In genomic region chr19:11172576-11172975, GRCh38 we compare ENCODE assay signal across 21 cellular contexts. TPM values are rescaled to one million over a fixed set of nuclear protein-coding genes. Genes with fewer than 3 reads are reported as not detected.
A peak's percentile ranks its signal among the peaks of the same experiment; 100 is the strongest.
DNase-seq lines count a peak whose midpoint lies in the region; ATAC-seq and TF ChIP-seq lines count a peak whose summit lies in the region.
"Had no signal": no experiment of that assay in that cellular context is flagged by ENCODE, and none has a peak within 500 bp of the region (broad histone marks: within the 10 kb centered on the region; RNA-seq: fewer than 3 reads in every experiment).

No MANE protein-coding gene starts in this region.

- H3K36me3 ChIP-seq in heart right ventricle (peaks cover 14 to 100% (median 95%) of the 10 kb centered on the region in 9 donors), gastroesophageal sphincter (peaks cover 0 to 100% of the 10 kb centered on the region in 2 donors), subcutaneous abdominal adipose tissue (ENCODE audit: control insufficient read depth in 5 of 5, insufficient read depth in 5 of 5, low read length in 5 of 5) (peaks cover 0 to 89% (median 76%) of the 10 kb centered on the region in 5 donors)

- no peak for TF ChIP-seq CTCF in heart right ventricle (IDR thresholded peaks at IDR 0.05)
- no peak for TF ChIP-seq CTCF in gastroesophageal sphincter (IDR thresholded peaks at IDR 0.05)

- no peaks in the 10 kb centered on the region for H3K27me3 ChIP-seq in right cardiac atrium (ENCODE audit: control insufficient read depth, insufficient read depth)
- no peaks in the 10 kb centered on the region for H3K27me3 ChIP-seq in heart right ventricle
- no peaks in the 10 kb centered on the region for H3K27me3 ChIP-seq in gastroesophageal sphincter
- H3K27me3 ChIP-seq in subcutaneous abdominal adipose tissue (ENCODE audit: control insufficient read depth in 5 of 5, insufficient read depth in 4 of 5, low read length in 5 of 5), result no peaks in the 10 kb centered on the region
- H3K27me3 ChIP-seq: BLaER1 treated with 17β-estradiol and CSF1 and Interleukin-3, amounts not matched to agents 10 nM and 100 nM; MG63 had no signal

- TF ChIP-seq EP300 in gastroesophageal sphincter (IDR thresholded peaks at IDR 0.05), result no peak

- H3K9me3 ChIP-seq in right cardiac atrium (ENCODE audit: control insufficient read depth, low read length) (no peaks in the 10 kb centered on the region), heart right ventricle (no peaks in the 10 kb centered on the region), gastroesophageal sphincter (no peaks in the 10 kb centered on the region), subcutaneous abdominal adipose tissue (ENCODE audit: control insufficient read depth in 5 of 5, low read length in 5 of 5) (no peaks in the 10 kb centered on the region)
- H3K9me3 ChIP-seq: BLaER1 treated with 17β-estradiol and CSF1 and Interleukin-3, amounts not matched to agents 10 nM and 100 nM; MG63 had no signal

- DNase-seq in right cardiac atrium (no peak), heart right ventricle (no peak), NCI-H510A (lab: John Stamatoyannopoulos, UW) (no peak), AG08395 (ENCODE audit: low spot score) (no peak), NCI-H82 (lab: John Stamatoyannopoulos, UW) (no peak), globus pallidus (ENCODE audit: low spot score) (no peak)
- DNase-seq: CD4-positive, alpha-beta T cell; H7; KG1; MG63; NCI-H1105 treated with DMSO at 0.1 percent for 48 hours; NCI-H146; NCI-H1930; NCI-H2107; NCI-H446; NCI-H526; SIG-M5 had no signal

- no peak for TF ChIP-seq POLR2A in gastroesophageal sphincter (IDR thresholded peaks at IDR 0.05)

- ATAC-seq in right cardiac atrium (no peak), heart right ventricle (no peak), gastroesophageal sphincter (no peak)

- H3K4me3 ChIP-seq in right cardiac atrium (ENCODE audit: low read length) (no peak overlapping the region), heart right ventricle (no peak overlapping the region), gastroesophageal sphincter (no peak overlapping the region), subcutaneous abdominal adipose tissue (ENCODE audit: low read depth in 1 of 5, low read length in 5 of 5) (no peak overlapping the region)
- H3K4me3 ChIP-seq: BLaER1 treated with 17β-estradiol and CSF1 and Interleukin-3, amounts not matched to agents 10 nM and 100 nM; MG63; SK-N-MC had no signal

- H3K27ac ChIP-seq in right cardiac atrium (ENCODE audit: low read length) (peak overlapping the region; percentile 2), heart right ventricle (peak overlapping the region in 2 of 10 donors; percentile 5 to 35), gastroesophageal sphincter (peak overlapping the region in 3 of 4 donors; percentile 56 to 95 (median 86)), subcutaneous abdominal adipose tissue (ENCODE audit: low read depth, low read length) (peak overlapping the region; percentile 50)
- H3K27ac ChIP-seq: BLaER1 treated with 17β-estradiol and CSF1 and Interleukin-3, amounts not matched to agents 10 nM and 100 nM; SK-N-MC had no signal

- peak overlapping the region in 1 of 5 donors; percentile 26 for H3K9ac ChIP-seq in subcutaneous abdominal adipose tissue (ENCODE audit: low read length in 5 of 5)
- H3K9ac ChIP-seq: BLaER1 treated with 17β-estradiol and CSF1 and Interleukin-3, amounts not matched to agents 10 nM and 100 nM had no signal

- H3K4me1 ChIP-seq in right cardiac atrium (ENCODE audit: control insufficient read depth, insufficient read depth, low read length) (no peaks in the 10 kb centered on the region), heart right ventricle (peaks cover 0 to 9% (median 0%) of the 10 kb centered on the region in 9 donors), gastroesophageal sphincter (peaks cover 0 to 61% (median 9%) of the 10 kb centered on the region in 3 donors), subcutaneous abdominal adipose tissue (ENCODE audit: control insufficient read depth in 5 of 5, insufficient read depth in 5 of 5, low read length in 5 of 5) (peaks cover 3 to 21% (median 14%) of the 10 kb centered on the region in 5 donors)
- H3K4me1 ChIP-seq: BLaER1 treated with 17β-estradiol and CSF1 and Interleukin-3, amounts not matched to agents 10 nM and 100 nM had no signal

- WGBS in right cardiac atrium, result 78% methylated on average over 6 of the region's 6 CpGs
- 85 to 86% methylated on average over 6 of the region's 6 CpGs for WGBS in heart right ventricle, 2 donors
- 47% methylated on average over 2 of the region's 6 CpGs; no CpG with 5 or more reads in 1 of the 2 donors for WGBS in gastroesophageal sphincter (ENCODE audit: low coverage in 1 of 2), 2 donors

- intact Hi-C loops in right cardiac atrium (cut with DNase I) (no loop called here), heart right ventricle (cut with DNase I) (no loop called here)

RNA-seq across cellular contexts. Expression of gene SPC24, which starts 17.0 kb away (rescaled TPM):
- total RNA-seq in right cardiac atrium (1 to 10 TPM in 3 of 4 donors, under 1 TPM in 1; 0.56 to 4.4 (median 3.4) TPM), heart right ventricle (1 to 10 TPM; 1.6 to 8.5 (median 3.2) TPM), gastroesophageal sphincter (1 to 10 TPM; 4.2 to 6.8 (median 5.7) TPM)
- polyA plus RNA-seq in right cardiac atrium (1.6 TPM), heart right ventricle (1 to 10 TPM in 1 of 2 donors, under 1 TPM in 1; 0.93 to 5.9 TPM)

RNA-seq across cellular contexts. Expression of gene KANK2, which starts 24.8 kb away (rescaled TPM):
- total RNA-seq in right cardiac atrium (100 to 1,000 TPM; 244 to 324 (median 295) TPM), heart right ventricle (100 to 1,000 TPM; 243 to 355 (median 307) TPM), gastroesophageal sphincter (1,000 to 10,000 TPM in 3 of 4 donors, 100 to 1,000 TPM in 1; 913 to 1,808 (median 1,065) TPM)
- polyA plus RNA-seq in right cardiac atrium (259 TPM), heart right ventricle (100 to 1,000 TPM; 165 to 226 TPM)
- total RNA-seq: CD4-positive, alpha-beta T cell had no signal
